In the genomic region with DNA sequence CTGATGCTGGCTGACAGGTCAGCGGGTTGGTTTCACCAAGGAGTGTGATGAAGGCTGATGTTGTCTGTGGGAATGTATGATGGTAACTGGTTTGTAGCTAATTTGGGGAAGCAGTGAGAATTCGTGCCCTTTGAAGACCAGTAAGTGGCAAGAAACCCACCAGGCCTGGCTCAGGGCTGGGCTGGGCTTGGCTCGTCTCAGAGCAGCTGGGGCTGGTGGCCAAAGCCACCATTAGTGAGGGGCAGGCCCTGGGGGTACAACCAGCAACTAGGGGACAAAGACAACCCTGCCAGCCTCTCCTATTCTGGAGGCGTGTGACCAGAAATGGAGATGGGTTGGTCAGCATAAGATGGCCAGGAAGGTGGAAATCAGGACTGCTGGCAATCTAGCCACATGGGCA, we compare ENCODE assay signal across 37 cellular contexts. TPM values are rescaled to one million over a fixed set of nuclear protein-coding genes. Genes with fewer than 3 reads are reported as not detected.
"Had no signal": no experiment of that assay in that cellular context is flagged by ENCODE, and none has a peak within 500 bp of the region (broad histone marks: within the 10 kb centered on the region; RNA-seq: fewer than 3 reads in every experiment).

No MANE protein-coding gene starts in this region.

- H3K9me3 Mint-ChIP-seq: activated CD4-positive, alpha-beta memory T cell treated with anti-CD3 and anti-CD28 coated beads for 36 hours; activated CD4-positive, alpha-beta T cell treated with anti-CD3 and anti-CD28 coated beads, Interleukin-2, amount 10 ng/mL, durations not matched to agents 24 days and 14 days; activated naive CD4-positive, alpha-beta T cell treated with anti-CD3 and anti-CD28 coated beads, Interleukin-2, amount 10 ng/mL, durations not matched to agents 7 days and 5 days; activated naive CD4-positive, alpha-beta T cell treated with anti-CD3 and anti-CD28 coated beads, Interleukin-2, amount 50 U/mL, for 72 hours; activated naive CD8-positive, alpha-beta T cell treated with anti-CD3 and anti-CD28 coated beads, Interleukin-2, amount 10 ng/mL, durations not matched to agents 7 days and 5 days; brain; T-helper 2 cell treated with Interferon-gamma antibody and Interleukin-4, amounts not matched to agents 5 μg/mL and 100 μg/mL, for 36 hours had no signal

- H3K4me3 ChIP-seq: ascending aorta, breast epithelium, cardiac muscle cell, esophagus squamous epithelium, gastroesophageal sphincter had no signal

- DNase-seq: activated CD4-positive, alpha-beta memory T cell treated with anti-CD3 and anti-CD28 coated beads for 36 hours; activated CD4-positive, alpha-beta T cell treated with anti-CD3 and anti-CD28 coated beads for 36 hours; activated CD4-positive, alpha-beta T cell treated with anti-CD3 and anti-CD28 coated beads, Interleukin-2, amount 10 ng/mL, durations not matched to agents 24 days and 14 days; activated CD4-positive, CD25-positive, alpha-beta regulatory T cell; activated CD4-positive, CD25-positive, alpha-beta regulatory T cell treated with anti-CD3 and anti-CD28 coated beads, Interleukin-2, amount 50 U/mL, for 72 hours; activated CD8-positive, alpha-beta memory T cell treated with anti-CD3 and anti-CD28 coated beads, Interleukin-2, amount 10 ng/mL, durations not matched to agents 7 days and 5 days; activated CD8-positive, alpha-beta memory T cell treated with anti-CD3 and anti-CD28 coated beads, Interleukin-2, amount 50 U/mL, for 4 hours; activated CD8-positive, alpha-beta T cell treated with anti-CD3 and anti-CD28 coated beads, Interleukin-2, amount 10 ng/mL, durations not matched to agents 7 days and 5 days; activated gamma-delta T cell; activated naive CD4-positive, alpha-beta T cell; activated naive CD4-positive, alpha-beta T cell treated with anti-CD3 and anti-CD28 coated beads, Interleukin-2, amount 10 ng/mL, durations not matched to agents 7 days and 5 days; activated naive CD8-positive, alpha-beta T cell treated with anti-CD3 and anti-CD28 coated beads, Interleukin-2, amount 10 ng/mL, durations not matched to agents 7 days and 5 days; activated T-cell treated with anti-CD3 and anti-CD28 coated beads, Interleukin-2, amount 50 U/mL, for 1 hour; activated T-cell treated with anti-CD3 and anti-CD28 coated beads, Interleukin-2, amount 50 U/mL, for 48 hours; central memory CD4-positive, alpha-beta T cell; cerebellar nuclear complex; cortex of kidney; effector CD8-positive, alpha-beta T cell; esophagus squamous epithelium; foreskin melanocyte; T-helper 1 cell; T-helper 17 cell; T1000 had no signal

- H3K9me3 ChIP-seq: ascending aorta, breast epithelium, esophagus squamous epithelium, gastroesophageal sphincter had no signal

- H3K27ac ChIP-seq: ascending aorta, breast epithelium, cardiac muscle cell, epithelial cell of prostate, esophagus squamous epithelium, gastroesophageal sphincter had no signal

- H3K4me3 Mint-ChIP-seq: activated CD4-positive, alpha-beta memory T cell treated with anti-CD3 and anti-CD28 coated beads for 36 hours; activated CD4-positive, alpha-beta T cell treated with anti-CD3 and anti-CD28 coated beads for 36 hours; activated CD4-positive, alpha-beta T cell treated with anti-CD3 and anti-CD28 coated beads, Interleukin-2, amount 10 ng/mL, durations not matched to agents 24 days and 14 days; activated CD8-positive, alpha-beta memory T cell treated with anti-CD3 and anti-CD28 coated beads, Interleukin-2, amount 10 ng/mL, durations not matched to agents 7 days and 5 days; activated CD8-positive, alpha-beta T cell treated with anti-CD3 and anti-CD28 coated beads, Interleukin-2, amount 10 ng/mL, durations not matched to agents 7 days and 5 days; activated naive CD4-positive, alpha-beta T cell treated with anti-CD3 and anti-CD28 coated beads, Interleukin-2, amount 10 ng/mL, durations not matched to agents 7 days and 5 days; activated naive CD8-positive, alpha-beta T cell treated with anti-CD3 and anti-CD28 coated beads, Interleukin-2, amount 10 ng/mL, durations not matched to agents 7 days and 5 days; brain; T-helper 17 cell; T-helper 2 cell treated with Interferon-gamma antibody and Interleukin-4, amounts not matched to agents 5 μg/mL and 100 μg/mL, for 36 hours had no signal

- H3K4me1 Mint-ChIP-seq: activated CD4-positive, alpha-beta T cell treated with anti-CD3 and anti-CD28 coated beads for 36 hours; activated CD4-positive, alpha-beta T cell treated with anti-CD3 and anti-CD28 coated beads, Interleukin-2, amount 10 ng/mL, durations not matched to agents 24 days and 14 days; activated CD8-positive, alpha-beta memory T cell treated with anti-CD3 and anti-CD28 coated beads, Interleukin-2, amount 10 ng/mL, durations not matched to agents 7 days and 5 days; activated naive CD4-positive, alpha-beta T cell treated with anti-CD3 and anti-CD28 coated beads, Interleukin-2, amount 10 ng/mL, durations not matched to agents 7 days and 5 days; brain had no signal

- H3K4me1 ChIP-seq: ascending aorta, breast epithelium, gastroesophageal sphincter had no signal

- ATAC-seq: activated CD4-positive, alpha-beta T cell treated with anti-CD3 and anti-CD28 coated beads for 36 hours; activated CD8-positive, alpha-beta memory T cell treated with anti-CD3 and anti-CD28 coated beads, Interleukin-2, amount 10 ng/mL, durations not matched to agents 7 days and 5 days; activated CD8-positive, alpha-beta T cell treated with anti-CD3 and anti-CD28 coated beads, Interleukin-2, amount 10 ng/mL, durations not matched to agents 7 days and 5 days; activated naive CD4-positive, alpha-beta T cell treated with anti-CD3 and anti-CD28 coated beads, Interleukin-2, amount 50 U/mL, for 72 hours; gastroesophageal sphincter; T-helper 17 cell had no signal

- H3K36me3 ChIP-seq: ascending aorta, breast epithelium, cardiac muscle cell had no signal

- H3K36me3 Mint-ChIP-seq: activated CD4-positive, alpha-beta memory T cell treated with anti-CD3 and anti-CD28 coated beads for 36 hours; activated CD8-positive, alpha-beta memory T cell treated with anti-CD3 and anti-CD28 coated beads, Interleukin-2, amount 10 ng/mL, durations not matched to agents 7 days and 5 days; activated naive CD4-positive, alpha-beta T cell treated with anti-CD3 and anti-CD28 coated beads, Interleukin-2, amount 10 ng/mL, durations not matched to agents 7 days and 5 days; activated naive CD4-positive, alpha-beta T cell treated with anti-CD3 and anti-CD28 coated beads, Interleukin-2, amount 50 U/mL, for 72 hours; activated naive CD8-positive, alpha-beta T cell treated with anti-CD3 and anti-CD28 coated beads, Interleukin-2, amount 10 ng/mL, durations not matched to agents 7 days and 5 days had no signal

- H3K27me3 Mint-ChIP-seq: activated CD4-positive, alpha-beta memory T cell treated with anti-CD3 and anti-CD28 coated beads for 36 hours; activated CD4-positive, alpha-beta T cell treated with anti-CD3 and anti-CD28 coated beads, Interleukin-2, amount 10 ng/mL, durations not matched to agents 24 days and 14 days; activated naive CD8-positive, alpha-beta T cell treated with anti-CD3 and anti-CD28 coated beads, Interleukin-2, amount 10 ng/mL, durations not matched to agents 7 days and 5 days had no signal

- H3K27me3 ChIP-seq: ascending aorta, breast epithelium, cardiac muscle cell, esophagus squamous epithelium, gastroesophageal sphincter had no signal

- H3K27ac Mint-ChIP-seq: activated CD4-positive, alpha-beta memory T cell treated with anti-CD3 and anti-CD28 coated beads for 36 hours; activated CD4-positive, alpha-beta T cell treated with anti-CD3 and anti-CD28 coated beads for 36 hours; activated CD4-positive, alpha-beta T cell treated with anti-CD3 and anti-CD28 coated beads, Interleukin-2, amount 10 ng/mL, durations not matched to agents 24 days and 14 days; activated CD8-positive, alpha-beta memory T cell treated with anti-CD3 and anti-CD28 coated beads, Interleukin-2, amount 10 ng/mL, durations not matched to agents 7 days and 5 days; activated CD8-positive, alpha-beta T cell treated with anti-CD3 and anti-CD28 coated beads, Interleukin-2, amount 10 ng/mL, durations not matched to agents 7 days and 5 days; activated naive CD4-positive, alpha-beta T cell treated with anti-CD3 and anti-CD28 coated beads, Interleukin-2, amount 10 ng/mL, durations not matched to agents 7 days and 5 days; activated naive CD4-positive, alpha-beta T cell treated with anti-CD3 and anti-CD28 coated beads, Interleukin-2, amount 50 U/mL, for 72 hours; activated naive CD8-positive, alpha-beta T cell treated with anti-CD3 and anti-CD28 coated beads, Interleukin-2, amount 10 ng/mL, durations not matched to agents 7 days and 5 days; T-helper 2 cell treated with Interferon-gamma antibody and Interleukin-4, amounts not matched to agents 5 μg/mL and 100 μg/mL, for 36 hours had no signal

RNA-seq across cellular contexts. Expression of gene STH, which starts 13.0 kb away (rescaled TPM):
- total RNA-seq: activated CD4-positive, alpha-beta memory T cell treated with anti-CD3 and anti-CD28 coated beads for 36 hours; activated CD4-positive, alpha-beta T cell treated with anti-CD3 and anti-CD28 coated beads for 36 hours; activated CD4-positive, alpha-beta T cell treated with anti-CD3 and anti-CD28 coated beads, Interleukin-2, amount 10 ng/mL, durations not matched to agents 24 days and 14 days; activated CD8-positive, alpha-beta memory T cell treated with anti-CD3 and anti-CD28 coated beads for 36 hours; activated CD8-positive, alpha-beta memory T cell treated with anti-CD3 and anti-CD28 coated beads, Interleukin-2, amount 10 ng/mL, durations not matched to agents 7 days and 5 days; activated CD8-positive, alpha-beta T cell treated with anti-CD3 and anti-CD28 coated beads, Interleukin-2, amount 10 ng/mL, durations not matched to agents 7 days and 5 days; activated naive CD4-positive, alpha-beta T cell treated with anti-CD3 and anti-CD28 coated beads, Interleukin-2, amount 50 U/mL, for 72 hours; activated naive CD8-positive, alpha-beta T cell treated with anti-CD3 and anti-CD28 coated beads, Interleukin-2, amount 10 ng/mL, durations not matched to agents 7 days and 5 days; ascending aorta; breast epithelium; cardiac muscle cell; dermis blood vessel endothelial cell; endothelial cell of umbilical vein; esophagus squamous epithelium; fibroblast of lung; fibroblast of villous mesenchyme; gastroesophageal sphincter; glomerular endothelial cell; T-helper 17 cell had no signal
